ENCODE assay signal across 1 cellular context in genomic region chr20:58662142-58662473, GRCh38.
TF ChIP-seq lines count a peak whose summit lies in the region.

No MANE protein-coding gene starts in this region.

TF ChIP-seq in WTC11, 78 proteins besides CTCF, POLR2A, EP300 and RAD21 (continued from another document):
- TF ChIP-seq, protein P1, sequence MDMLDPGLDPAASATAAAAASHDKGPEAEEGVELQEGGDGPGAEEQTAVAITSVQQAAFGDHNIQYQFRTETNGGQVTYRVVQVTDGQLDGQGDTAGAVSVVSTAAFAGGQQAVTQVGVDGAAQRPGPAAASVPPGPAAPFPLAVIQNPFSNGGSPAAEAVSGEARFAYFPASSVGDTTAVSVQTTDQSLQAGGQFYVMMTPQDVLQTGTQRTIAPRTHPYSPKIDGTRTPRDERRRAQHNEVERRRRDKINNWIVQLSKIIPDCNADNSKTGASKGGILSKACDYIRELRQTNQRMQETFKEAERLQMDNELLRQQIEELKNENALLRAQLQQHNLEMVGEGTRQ (CRISPR knock-in tag; IDR thresholded peaks at IDR 0.05): no peak
- TF ChIP-seq ATF1 (CRISPR knock-in tag; IDR thresholded peaks at IDR 0.05) (no peak), FOXK1 (CRISPR knock-in tag; IDR thresholded peaks at IDR 0.05) (no peak), ERG (CRISPR knock-in tag; IDR thresholded peaks at IDR 0.05) (no peak), GABPB1 (CRISPR knock-in tag; IDR thresholded peaks at IDR 0.05) (no peak), NFYB (CRISPR knock-in tag; conservative IDR thresholded peaks at IDR 0.05; ENCODE audit: low read depth) (no peak), PRDM15 (CRISPR knock-in tag; IDR thresholded peaks at IDR 0.05) (no peak), E2F5 (CRISPR knock-in tag; IDR thresholded peaks at IDR 0.05) (no peak), NR3C1 (CRISPR knock-in tag; conservative IDR thresholded peaks at IDR 0.05; ENCODE audit: low read depth) (no peak), TEAD4 (CRISPR knock-in tag; IDR thresholded peaks at IDR 0.05) (no peak), MLX (CRISPR knock-in tag; IDR thresholded peaks at IDR 0.05) (no peak), ZNF232 (CRISPR knock-in tag; IDR thresholded peaks at IDR 0.05) (no peak)
- TF ChIP-seq, protein P2, sequence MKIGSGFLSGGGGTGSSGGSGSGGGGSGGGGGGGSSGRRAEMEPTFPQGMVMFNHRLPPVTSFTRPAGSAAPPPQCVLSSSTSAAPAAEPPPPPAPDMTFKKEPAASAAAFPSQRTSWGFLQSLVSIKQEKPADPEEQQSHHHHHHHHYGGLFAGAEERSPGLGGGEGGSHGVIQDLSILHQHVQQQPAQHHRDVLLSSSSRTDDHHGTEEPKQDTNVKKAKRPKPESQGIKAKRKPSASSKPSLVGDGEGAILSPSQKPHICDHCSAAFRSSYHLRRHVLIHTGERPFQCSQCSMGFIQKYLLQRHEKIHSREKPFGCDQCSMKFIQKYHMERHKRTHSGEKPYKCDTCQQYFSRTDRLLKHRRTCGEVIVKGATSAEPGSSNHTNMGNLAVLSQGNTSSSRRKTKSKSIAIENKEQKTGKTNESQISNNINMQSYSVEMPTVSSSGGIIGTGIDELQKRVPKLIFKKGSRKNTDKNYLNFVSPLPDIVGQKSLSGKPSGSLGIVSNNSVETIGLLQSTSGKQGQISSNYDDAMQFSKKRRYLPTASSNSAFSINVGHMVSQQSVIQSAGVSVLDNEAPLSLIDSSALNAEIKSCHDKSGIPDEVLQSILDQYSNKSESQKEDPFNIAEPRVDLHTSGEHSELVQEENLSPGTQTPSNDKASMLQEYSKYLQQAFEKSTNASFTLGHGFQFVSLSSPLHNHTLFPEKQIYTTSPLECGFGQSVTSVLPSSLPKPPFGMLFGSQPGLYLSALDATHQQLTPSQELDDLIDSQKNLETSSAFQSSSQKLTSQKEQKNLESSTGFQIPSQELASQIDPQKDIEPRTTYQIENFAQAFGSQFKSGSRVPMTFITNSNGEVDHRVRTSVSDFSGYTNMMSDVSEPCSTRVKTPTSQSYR (CRISPR knock-in tag; IDR thresholded peaks at IDR 0.05): no peak
- TF ChIP-seq, protein P3, sequence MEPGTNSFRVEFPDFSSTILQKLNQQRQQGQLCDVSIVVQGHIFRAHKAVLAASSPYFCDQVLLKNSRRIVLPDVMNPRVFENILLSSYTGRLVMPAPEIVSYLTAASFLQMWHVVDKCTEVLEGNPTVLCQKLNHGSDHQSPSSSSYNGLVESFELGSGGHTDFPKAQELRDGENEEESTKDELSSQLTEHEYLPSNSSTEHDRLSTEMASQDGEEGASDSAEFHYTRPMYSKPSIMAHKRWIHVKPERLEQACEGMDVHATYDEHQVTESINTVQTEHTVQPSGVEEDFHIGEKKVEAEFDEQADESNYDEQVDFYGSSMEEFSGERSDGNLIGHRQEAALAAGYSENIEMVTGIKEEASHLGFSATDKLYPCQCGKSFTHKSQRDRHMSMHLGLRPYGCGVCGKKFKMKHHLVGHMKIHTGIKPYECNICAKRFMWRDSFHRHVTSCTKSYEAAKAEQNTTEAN (CRISPR knock-in tag; IDR thresholded peaks at IDR 0.05): no peak
- TF ChIP-seq, protein P4, sequence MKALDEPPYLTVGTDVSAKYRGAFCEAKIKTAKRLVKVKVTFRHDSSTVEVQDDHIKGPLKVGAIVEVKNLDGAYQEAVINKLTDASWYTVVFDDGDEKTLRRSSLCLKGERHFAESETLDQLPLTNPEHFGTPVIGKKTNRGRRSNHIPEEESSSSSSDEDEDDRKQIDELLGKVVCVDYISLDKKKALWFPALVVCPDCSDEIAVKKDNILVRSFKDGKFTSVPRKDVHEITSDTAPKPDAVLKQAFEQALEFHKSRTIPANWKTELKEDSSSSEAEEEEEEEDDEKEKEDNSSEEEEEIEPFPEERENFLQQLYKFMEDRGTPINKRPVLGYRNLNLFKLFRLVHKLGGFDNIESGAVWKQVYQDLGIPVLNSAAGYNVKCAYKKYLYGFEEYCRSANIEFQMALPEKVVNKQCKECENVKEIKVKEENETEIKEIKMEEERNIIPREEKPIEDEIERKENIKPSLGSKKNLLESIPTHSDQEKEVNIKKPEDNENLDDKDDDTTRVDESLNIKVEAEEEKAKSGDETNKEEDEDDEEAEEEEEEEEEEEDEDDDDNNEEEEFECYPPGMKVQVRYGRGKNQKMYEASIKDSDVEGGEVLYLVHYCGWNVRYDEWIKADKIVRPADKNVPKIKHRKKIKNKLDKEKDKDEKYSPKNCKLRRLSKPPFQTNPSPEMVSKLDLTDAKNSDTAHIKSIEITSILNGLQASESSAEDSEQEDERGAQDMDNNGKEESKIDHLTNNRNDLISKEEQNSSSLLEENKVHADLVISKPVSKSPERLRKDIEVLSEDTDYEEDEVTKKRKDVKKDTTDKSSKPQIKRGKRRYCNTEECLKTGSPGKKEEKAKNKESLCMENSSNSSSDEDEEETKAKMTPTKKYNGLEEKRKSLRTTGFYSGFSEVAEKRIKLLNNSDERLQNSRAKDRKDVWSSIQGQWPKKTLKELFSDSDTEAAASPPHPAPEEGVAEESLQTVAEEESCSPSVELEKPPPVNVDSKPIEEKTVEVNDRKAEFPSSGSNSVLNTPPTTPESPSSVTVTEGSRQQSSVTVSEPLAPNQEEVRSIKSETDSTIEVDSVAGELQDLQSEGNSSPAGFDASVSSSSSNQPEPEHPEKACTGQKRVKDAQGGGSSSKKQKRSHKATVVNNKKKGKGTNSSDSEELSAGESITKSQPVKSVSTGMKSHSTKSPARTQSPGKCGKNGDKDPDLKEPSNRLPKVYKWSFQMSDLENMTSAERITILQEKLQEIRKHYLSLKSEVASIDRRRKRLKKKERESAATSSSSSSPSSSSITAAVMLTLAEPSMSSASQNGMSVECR (CRISPR knock-in tag; IDR thresholded peaks at IDR 0.05; ENCODE audit: borderline replicate concordance): no peak
